27 cellular contexts compared by ENCODE assay signal in the genomic region with DNA sequence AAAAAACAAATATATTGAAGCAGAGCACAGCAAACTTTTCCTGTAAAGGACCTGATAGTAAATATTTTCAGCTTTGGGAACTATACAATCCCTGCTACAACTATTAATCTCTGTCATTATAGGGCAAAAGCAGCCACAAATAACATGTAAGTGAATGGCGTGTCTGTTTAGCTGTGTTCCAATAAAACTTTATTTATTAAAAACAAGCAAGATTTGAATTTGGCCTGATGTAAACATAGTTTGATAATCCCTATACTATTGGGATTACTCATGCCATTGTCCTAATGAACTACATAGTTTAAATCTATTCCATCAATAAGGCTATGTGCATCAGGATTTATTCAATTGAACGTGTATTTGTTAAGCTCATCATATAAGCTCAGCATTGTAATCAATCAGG.
"Had no signal": no experiment of that assay in that cellular context is flagged by ENCODE, and none has a peak within 500 bp of the region (broad histone marks: within the 10 kb centered on the region; RNA-seq: fewer than 3 reads in every experiment).

No MANE protein-coding gene starts in this region.

- H3K9me3 ChIP-seq: suprapubic skin, testis, thoracic aorta, thyroid gland, tibial nerve, transverse colon, upper lobe of left lung, upper lobe of right lung, uterus, vagina had no signal

- H3K4me1 ChIP-seq: stomach, suprapubic skin, testis, thyroid gland, tibial artery, tibial nerve, transverse colon, upper lobe of left lung, upper lobe of right lung, uterus, vagina had no signal

- H3K27me3 ChIP-seq: stomach, suprapubic skin, testis, thyroid gland, tibial artery, tibial nerve, transverse colon, upper lobe of left lung, upper lobe of right lung, uterus, vagina had no signal

- H3K27ac ChIP-seq: stomach, suprapubic skin, testis, thoracic aorta, thyroid gland, tibial artery, tibial nerve, transverse colon, upper lobe of left lung, upper lobe of right lung, uterus, vagina had no signal

- DNase-seq: stimulated activated CD4-positive, alpha-beta T cell treated with anti-CD3 and anti-CD28 coated beads, Interleukin-2, amount 100 ng/mL, for 48 hours; stimulated activated CD4-positive, alpha-beta T cell treated with anti-CD3 and anti-CD28 coated beads, Interleukin-4, amount 100 ng/mL, for 1 hour; stimulated activated CD4-positive, alpha-beta T cell treated with anti-CD3 and anti-CD28 coated beads, Interleukin-4, amount 100 ng/mL, for 24 hours; stimulated activated CD4-positive, alpha-beta T cell treated with anti-CD3 and anti-CD28 coated beads, Interleukin-4, amount 100 ng/mL, for 4 hours; stimulated activated CD8-positive, alpha-beta memory T cell treated with anti-CD3 and anti-CD28 coated beads, Interleukin-4, amount 100 ng/mL, for 48 hours; stimulated activated naive B cell treated with anti-CD40 and anti-IgM and Interleukin-4, amounts not matched to agents 10 μg/mL and 1 μg/mL and 100 μg/mL, for 72 hours; stimulated activated naive CD4-positive, alpha-beta T cell; stimulated activated naive CD4-positive, alpha-beta T cell treated with Interleukin-2 at 50 U/mL for 16 hours; stimulated activated naive CD8-positive, alpha-beta T cell treated with anti-CD3 and anti-CD28 coated beads, Interleukin-15, amount 100 ng/mL, for 72 hours; stimulated activated naive CD8-positive, alpha-beta T cell treated with anti-CD3 and anti-CD28 coated beads, Interleukin-15, Interleukin-2, amounts not matched to agents 100 U/mL and 50 U/mL, for 24 hours; stomach; substantia nigra; testis; thyroid gland; tibial artery; transverse colon; trophoblast cell; upper lobe of left lung; upper lobe of right lung; uterus had no signal

- FAIRE-seq: urothelium cell line had no signal

- H3K4me3 ChIP-seq: stomach, suprapubic skin, testis, thoracic aorta, thyroid gland, tibial artery, tibial nerve, transverse colon, upper lobe of left lung, upper lobe of right lung, uterus, vagina had no signal

- H3K36me3 ChIP-seq: stomach, suprapubic skin, thoracic aorta, thyroid gland, tibial artery, tibial nerve, transverse colon, upper lobe of left lung, upper lobe of right lung, uterus, vagina had no signal

- ATAC-seq: stimulated activated effector memory CD8-positive, alpha-beta T cell treated with anti-CD3 and anti-CD28 coated beads, Interleukin-12 subunit alpha, Interleukin-12 subunit beta, amount 100 ng/mL, for 72 hours; stimulated activated memory B cell treated with anti-CD40 and anti-IgM and Interleukin-4, amounts not matched to agents 10 μg/mL and 1 μg/mL and 100 μg/mL, for 72 hours; stimulated activated naive B cell treated with anti-CD40 and anti-IgM and Interleukin-4, amounts not matched to agents 10 μg/mL and 1 μg/mL and 100 μg/mL, for 72 hours; stimulated activated naive CD8-positive, alpha-beta T cell treated with anti-CD3 and anti-CD28 coated beads, Interleukin-15, amount 100 ng/mL, for 72 hours; stimulated activated naive CD8-positive, alpha-beta T cell treated with anti-CD3 and anti-CD28 coated beads, Interleukin-15, Interleukin-2, amounts not matched to agents 100 U/mL and 50 U/mL, for 24 hours; upper lobe of right lung had no signal
